9 cellular contexts compared by ENCODE assay signal in the genomic region with DNA sequence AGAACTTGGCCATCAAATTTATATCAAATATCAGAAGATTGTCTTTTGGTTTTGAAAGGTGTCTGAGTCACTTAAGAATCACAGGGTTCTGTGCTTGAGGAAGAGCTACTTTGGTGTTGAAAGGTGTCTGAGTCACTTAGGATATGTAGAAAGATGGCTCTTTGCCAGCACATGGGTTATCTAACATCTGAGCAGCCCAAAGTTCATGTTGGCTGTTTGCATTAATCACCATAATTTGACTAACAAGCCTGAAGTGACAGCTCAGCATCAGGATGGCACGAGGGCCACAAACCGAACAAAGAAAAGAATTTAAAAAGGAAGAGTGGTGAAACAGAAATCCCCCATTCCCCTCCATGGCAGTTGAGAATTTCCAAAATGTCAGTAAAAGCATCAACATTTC.
A peak's percentile ranks its signal among the peaks of the same experiment; 100 is the strongest.
DNase-seq lines count a peak whose midpoint lies in the region; FAIRE-seq and TF ChIP-seq lines count a peak whose summit lies in the region.
"Had no signal": no experiment of that assay in that cellular context is flagged by ENCODE, and none has a peak within 500 bp of the region (broad histone marks: within the 10 kb centered on the region; RNA-seq: fewer than 3 reads in every experiment).

No MANE protein-coding gene starts in this region.

- H3K36me3 ChIP-seq in Karpas-422 (ENCODE audit: insufficient read depth, low read length): no peaks in the 10 kb centered on the region

- peaks cover 5% of the 10 kb centered on the region for H3K9me3 Mint-ChIP-seq in activated CD4-positive, alpha-beta T cell treated with anti-CD3 and anti-CD28 coated beads, Interleukin-2, amount 10 ng/mL, durations not matched to agents 24 days and 14 days

- no peaks in the 10 kb centered on the region for H3K27me3 ChIP-seq in Karpas-422 (ENCODE audit: low read length)

- no peak overlapping the region for H3K4me3 ChIP-seq in AG10803 (ENCODE audit: low read length)
- no peak overlapping the region for H3K4me3 ChIP-seq in Karpas-422 (ENCODE audit: low read length)
- H3K4me3 ChIP-seq: SK-N-MC had no signal

- H4K20me1 ChIP-seq in Karpas-422 (ENCODE audit: insufficient read depth, low read depth, low read length): no peaks in the 10 kb centered on the region

- no peak overlapping the region for H3K27ac ChIP-seq in Karpas-422 (ENCODE audit: low read length)
- H3K27ac ChIP-seq: SK-N-MC had no signal

- no peak for TF ChIP-seq CTCF in AG10803 (conservative IDR thresholded peaks at IDR 0.05; ENCODE audit: low read length)

- H3K27ac Mint-ChIP-seq in activated CD4-positive, alpha-beta T cell treated with anti-CD3 and anti-CD28 coated beads, Interleukin-2, amount 10 ng/mL, durations not matched to agents 24 days and 14 days: peak overlapping the region; percentile 4

- no peak overlapping the region for H3K4me3 Mint-ChIP-seq in activated CD4-positive, alpha-beta T cell treated with anti-CD3 and anti-CD28 coated beads, Interleukin-2, amount 10 ng/mL, durations not matched to agents 24 days and 14 days

- H3K36me3 Mint-ChIP-seq in activated CD4-positive, alpha-beta T cell treated with anti-CD3 and anti-CD28 coated beads, Interleukin-2, amount 10 ng/mL, durations not matched to agents 24 days and 14 days (ENCODE audit: low read depth): no peaks in the 10 kb centered on the region

- H2AFZ ChIP-seq in Karpas-422 (ENCODE audit: low read length): no peak overlapping the region

- no peaks in the 10 kb centered on the region for H3K9me3 ChIP-seq in Karpas-422 (ENCODE audit: low read length)

- H3K27me3 Mint-ChIP-seq in activated CD4-positive, alpha-beta T cell treated with anti-CD3 and anti-CD28 coated beads, Interleukin-2, amount 10 ng/mL, durations not matched to agents 24 days and 14 days: peaks cover 2% of the 10 kb centered on the region

- no peak overlapping the region for H3K9ac ChIP-seq in Karpas-422 (ENCODE audit: low read length)

- DNase-seq in AG10803 (ENCODE audit: low read depth): peak; percentile 65
- DNase-seq in H54 (ENCODE audit: insufficient read length, low spot score): no peak
- DNase-seq in activated CD4-positive, alpha-beta T cell treated with anti-CD3 and anti-CD28 coated beads, Interleukin-2, amount 10 ng/mL, durations not matched to agents 24 days and 14 days: no peak
- peak; percentile 22 for DNase-seq in glomerular visceral epithelial cell (ENCODE audit: extremely low spot score)
- DNase-seq in Karpas-422: no peak
- no peak for DNase-seq in GF-D8 (lab: John Stamatoyannopoulos, UW)
- no peak for DNase-seq in OCI-M2 (lab: John Stamatoyannopoulos, UW; ENCODE audit: unreplicated experiment)
- no peak for DNase-seq in NCI-H2227 treated with DMSO at 0.1 percent for 48 hours (lab: John Stamatoyannopoulos, UW)

- H3K79me2 ChIP-seq in Karpas-422 (ENCODE audit: low read length): no peaks in the 10 kb centered on the region

- peaks cover 9% of the 10 kb centered on the region for H3K4me1 Mint-ChIP-seq in activated CD4-positive, alpha-beta T cell treated with anti-CD3 and anti-CD28 coated beads, Interleukin-2, amount 10 ng/mL, durations not matched to agents 24 days and 14 days

- no peaks in the 10 kb centered on the region for H3K9me2 ChIP-seq in Karpas-422 (replicated peaks; ENCODE audit: insufficient read depth, low read length)

- peak; percentile 95 for FAIRE-seq in H54 (lab: Jason Lieb, UNC)

- no peaks in the 10 kb centered on the region for H3K4me1 ChIP-seq in Karpas-422 (ENCODE audit: low read length)

- no peak overlapping the region for H3K4me2 ChIP-seq in Karpas-422 (ENCODE audit: low read depth, low read length, poor library complexity, severe bottlenecking)

- TF ChIP-seq POLR2A in H54 (IDR thresholded peaks at IDR 0.05; ENCODE audit: low read depth, low read length): no peak

- intact Hi-C loops in activated CD4-positive, alpha-beta T cell treated with anti-CD3 and anti-CD28 coated beads, Interleukin-2, amount 10 ng/mL, durations not matched to agents 24 days and 14 days (cut with micrococcal nuclease): loop anchor here (2.0 to 5.0 kb wide), 5 partner anchors 90 to 329 kb away; partner anchors contain the start of gene EOMES

Comparison
In these comparisons a context has a peak if more than half of its experiments do, and no peak if none do; other contexts are left out.
1. DNase-seq: peak in AG10803 (single experiment) and glomerular visceral epithelial cell (single experiment); none in H54 (single experiment), activated CD4-positive, alpha-beta T cell treated with anti-CD3 and anti-CD28 coated beads, Interleukin-2, amount 10 ng/mL, durations not matched to agents 24 days and 14 days (single experiment), Karpas-422 (single experiment), GF-D8 (single experiment), OCI-M2 (single experiment) and NCI-H2227 treated with DMSO at 0.1 percent for 48 hours (single experiment).